7 cellular contexts compared by ENCODE assay signal in the genomic region with DNA sequence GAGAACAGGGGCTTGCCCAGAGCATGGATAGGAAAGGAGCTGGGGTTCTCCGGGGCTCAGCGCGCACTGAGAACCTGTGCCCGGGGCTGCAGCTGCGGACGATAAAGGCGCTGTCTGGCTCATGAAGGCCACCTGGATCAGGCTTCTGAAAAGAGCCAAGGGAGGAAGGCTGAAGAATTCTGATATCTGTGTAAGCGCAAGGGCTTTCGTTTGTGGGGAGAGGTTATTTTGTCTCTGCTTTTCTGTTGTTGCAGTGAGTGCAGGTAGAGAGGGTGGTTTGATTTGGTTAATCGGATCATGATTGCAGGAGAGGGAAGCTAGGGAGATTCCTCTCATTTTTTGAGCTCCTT.
A peak's percentile ranks its signal among the peaks of the same experiment; 100 is the strongest.
DNase-seq lines count a peak whose midpoint lies in the region; ATAC-seq and TF ChIP-seq lines count a peak whose summit lies in the region.

No MANE protein-coding gene starts in this region.

- ATAC-seq in GM19025 (IDR thresholded peaks at IDR 0.05; ENCODE audit: low read depth, unreplicated experiment), result peak; percentile 25

- WGBS in endodermal cell (ENCODE audit: insufficient coverage in 1 of 2, insufficient read length in 1 of 2), 2 experiments, result 14% methylated on average over 2 to 10 of the region's 10 CpGs
- 10% methylated on average over 10 of the region's 10 CpGs for WGBS in lower leg skin, 2 donors

- peak overlapping the region; percentile 18 for H3K9ac ChIP-seq in endodermal cell (ENCODE audit: extremely low read depth, low read length, poor library complexity, severe bottlenecking)

- H3K27ac ChIP-seq in endodermal cell (ENCODE audit: low read depth, low read length), result no peak overlapping the region

- H3K27me3 Mint-ChIP-seq in endodermal cell (ENCODE audit: insufficient read depth), result peaks cover 12% of the 10 kb centered on the region

- H3K36me3 Mint-ChIP-seq in endodermal cell (ENCODE audit: low read depth), result no peaks in the 10 kb centered on the region

- DNase-seq in NCI-H146 treated with DMSO at 0.1 percent for 48 hours (lab: John Stamatoyannopoulos, UW; ENCODE audit: unreplicated experiment), result peak; percentile 47
- peak; percentile 73 for DNase-seq in endodermal cell
- peak in 6 of 10 donors; percentile 10 to 88 (median 30) for DNase-seq in posterior cingulate gyrus
- no peak for DNase-seq in activated CD4-positive, CD25-positive, alpha-beta regulatory T cell (lab: John Stamatoyannopoulos, UW)
- no peak for DNase-seq in lower leg skin (ENCODE audit: low spot score in 2 of 2)
- no peak for DNase-seq in DMS 273 treated with DMSO at 0.1 percent for 48 hours (lab: John Stamatoyannopoulos, UW)

- H3K4me3 Mint-ChIP-seq in endodermal cell, result peak overlapping the region; percentile 65

- H3K4me1 ChIP-seq in endodermal cell (ENCODE audit: control insufficient read depth, insufficient read depth, low read length), result no peaks in the 10 kb centered on the region

- H3K9me3 ChIP-seq in endodermal cell (ENCODE audit: control insufficient read depth, low read length), result no peaks in the 10 kb centered on the region

- H3K27me3 ChIP-seq in endodermal cell (ENCODE audit: control insufficient read depth, insufficient read depth, low read length, poor library complexity, severe bottlenecking), result peaks cover 15% of the 10 kb centered on the region

- intact Hi-C loops in posterior cingulate gyrus (cut with DNase I), result no loop called here
- intact Hi-C loops in lower leg skin (cut with DNase I; ENCODE audit: low total_unique reads), result no loop called here

- no peak for TF ChIP-seq POLR2A in lower leg skin (IDR thresholded peaks at IDR 0.05)

- H3K4me1 Mint-ChIP-seq in endodermal cell, result peaks cover 11% of the 10 kb centered on the region

- no peak overlapping the region for H3K27ac Mint-ChIP-seq in endodermal cell

- TF ChIP-seq CTCF in endodermal cell (conservative IDR thresholded peaks at IDR 0.05) (no peak), lower leg skin (IDR thresholded peaks at IDR 0.05) (no peak)

- H3K4me3 ChIP-seq in endodermal cell (ENCODE audit: low read length), result peak overlapping the region; percentile 81
- H3K4me3 ChIP-seq in lower leg skin (ENCODE audit: low read depth, poor library complexity, severe bottlenecking), result no peak overlapping the region

- H3K9me3 Mint-ChIP-seq in endodermal cell, result no peaks in the 10 kb centered on the region

- no peaks in the 10 kb centered on the region for H3K36me3 ChIP-seq in endodermal cell (ENCODE audit: control insufficient read depth, insufficient read depth, low read length)

Comparison
In these comparisons a context has a peak if more than half of its experiments do, and no peak if none do; other contexts are left out.
1. DNase-seq: peak in NCI-H146 treated with DMSO at 0.1 percent for 48 hours (single experiment), endodermal cell (single experiment) and posterior cingulate gyrus (6 of 10); none in activated CD4-positive, CD25-positive, alpha-beta regulatory T cell (0 of 4), lower leg skin (0 of 2) and DMS 273 treated with DMSO at 0.1 percent for 48 hours (single experiment).